1 cellular context compared by ENCODE assay signal in the genomic region with DNA sequence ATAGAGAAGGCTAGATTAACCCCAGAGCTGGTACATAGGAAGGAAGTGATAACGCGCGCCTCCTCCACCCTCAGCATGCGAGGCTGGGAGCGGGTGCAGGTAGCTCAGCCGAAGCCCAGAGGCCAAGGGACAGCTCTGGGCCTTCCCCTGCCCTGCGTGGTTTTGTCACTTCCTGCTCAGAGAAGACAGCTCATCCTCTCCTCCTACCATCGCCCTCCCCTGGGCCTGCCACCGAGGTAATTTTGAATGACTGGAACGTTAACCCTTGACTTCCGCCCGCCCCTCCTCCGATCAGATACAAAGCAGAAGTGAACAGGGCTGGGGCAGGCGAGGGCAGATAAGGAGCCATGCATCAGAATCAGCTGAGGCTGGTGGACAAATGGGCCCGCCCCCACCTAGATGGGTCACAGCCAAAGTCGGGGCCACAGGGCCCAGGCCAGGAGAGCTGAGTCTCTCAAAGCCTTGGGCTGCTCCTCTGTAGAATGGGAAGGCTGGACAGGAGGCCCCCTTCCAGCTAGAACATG.
TF ChIP-seq lines count a peak whose summit lies in the region.

No MANE protein-coding gene starts in this region.

TF ChIP-seq in GM12878, 131 proteins besides CTCF, POLR2A, EP300 and RAD21 (continues in another document):
- TF ChIP-seq, protein P1, sequence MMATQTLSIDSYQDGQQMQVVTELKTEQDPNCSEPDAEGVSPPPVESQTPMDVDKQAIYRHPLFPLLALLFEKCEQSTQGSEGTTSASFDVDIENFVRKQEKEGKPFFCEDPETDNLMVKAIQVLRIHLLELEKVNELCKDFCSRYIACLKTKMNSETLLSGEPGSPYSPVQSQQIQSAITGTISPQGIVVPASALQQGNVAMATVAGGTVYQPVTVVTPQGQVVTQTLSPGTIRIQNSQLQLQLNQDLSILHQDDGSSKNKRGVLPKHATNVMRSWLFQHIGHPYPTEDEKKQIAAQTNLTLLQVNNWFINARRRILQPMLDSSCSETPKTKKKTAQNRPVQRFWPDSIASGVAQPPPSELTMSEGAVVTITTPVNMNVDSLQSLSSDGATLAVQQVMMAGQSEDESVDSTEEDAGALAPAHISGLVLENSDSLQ (IDR thresholded peaks at IDR 0.05): peak; percentile 95
- TF ChIP-seq ZNF274 (IDR thresholded peaks at IDR 0.05; ENCODE audit: insufficient read depth, insufficient read length) (no peak), SREBF1 (IDR thresholded peaks at IDR 0.05; ENCODE audit: low read length) (no peak), YBX1 (IDR thresholded peaks at IDR 0.05) (no peak), IKZF1 (conservative IDR thresholded peaks at IDR 0.05) (peak; percentile 50; the same call in 1 of the 2 replicates), PAX8 (IDR thresholded peaks at IDR 0.05) (no peak), ASH2L (IDR thresholded peaks at IDR 0.05; ENCODE audit: borderline replicate concordance, low read depth) (no peak), IKZF2 (IDR thresholded peaks at IDR 0.05) (peak in 1 of 2 experiments; percentile 18; a peak in 1 of 4 replicates), CREB1 (IDR thresholded peaks at IDR 0.05; ENCODE audit: low read depth) (no peak), MXI1 (IDR thresholded peaks at IDR 0.05; ENCODE audit: low read depth, low read length) (peak; percentile 79), MYC (IDR thresholded peaks at IDR 0.05; ENCODE audit: insufficient read depth, insufficient read length, insufficient replicate concordance, low read length, severe bottlenecking) (no peak), PAX5 (IDR thresholded peaks at IDR 0.05; ENCODE audit: borderline replicate concordance, low read depth, low read length) (peak; percentile 64), RBBP5 (conservative IDR thresholded peaks at IDR 0.05) (no peak), MTA2 (IDR thresholded peaks at IDR 0.05; ENCODE audit: low read depth) (peak; percentile 47; the same call in 1 of the 2 replicates), ESRRA (IDR thresholded peaks at IDR 0.05; ENCODE audit: low read length) (no peak), SIN3A (IDR thresholded peaks at IDR 0.05; ENCODE audit: low read depth, low read length) (no peak), TARDBP (IDR thresholded peaks at IDR 0.05; ENCODE audit: borderline replicate concordance) (no peak), NFIC (IDR thresholded peaks at IDR 0.05; ENCODE audit: low read depth, low read length) (no peak), SRF (IDR thresholded peaks at IDR 0.05; ENCODE audit: low read depth in 2 of 2, low read length in 2 of 2) (0 out of 4 replicates have a peak, but pooled peaks of 1 of the 2 experiments have one; percentile 40), MEF2A (IDR thresholded peaks at IDR 0.05; ENCODE audit: insufficient read depth, low read depth, low read length) (peak; percentile 71; the same call in 1 of the 2 replicates), CHD4 (IDR thresholded peaks at IDR 0.05) (no peak), RELA (IDR thresholded peaks at IDR 0.05; ENCODE audit: borderline replicate concordance, partially characterized antibody) (peak; percentile 14)
- TF ChIP-seq, protein P2, sequence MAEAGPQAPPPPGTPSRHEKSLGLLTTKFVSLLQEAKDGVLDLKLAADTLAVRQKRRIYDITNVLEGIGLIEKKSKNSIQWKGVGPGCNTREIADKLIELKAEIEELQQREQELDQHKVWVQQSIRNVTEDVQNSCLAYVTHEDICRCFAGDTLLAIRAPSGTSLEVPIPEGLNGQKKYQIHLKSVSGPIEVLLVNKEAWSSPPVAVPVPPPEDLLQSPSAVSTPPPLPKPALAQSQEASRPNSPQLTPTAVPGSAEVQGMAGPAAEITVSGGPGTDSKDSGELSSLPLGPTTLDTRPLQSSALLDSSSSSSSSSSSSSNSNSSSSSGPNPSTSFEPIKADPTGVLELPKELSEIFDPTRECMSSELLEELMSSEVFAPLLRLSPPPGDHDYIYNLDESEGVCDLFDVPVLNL (IDR thresholded peaks at IDR 0.05; ENCODE audit: low read depth, low read length): peak; percentile 70; the same call in 1 of the 2 replicates
- TF ChIP-seq, protein P3, sequence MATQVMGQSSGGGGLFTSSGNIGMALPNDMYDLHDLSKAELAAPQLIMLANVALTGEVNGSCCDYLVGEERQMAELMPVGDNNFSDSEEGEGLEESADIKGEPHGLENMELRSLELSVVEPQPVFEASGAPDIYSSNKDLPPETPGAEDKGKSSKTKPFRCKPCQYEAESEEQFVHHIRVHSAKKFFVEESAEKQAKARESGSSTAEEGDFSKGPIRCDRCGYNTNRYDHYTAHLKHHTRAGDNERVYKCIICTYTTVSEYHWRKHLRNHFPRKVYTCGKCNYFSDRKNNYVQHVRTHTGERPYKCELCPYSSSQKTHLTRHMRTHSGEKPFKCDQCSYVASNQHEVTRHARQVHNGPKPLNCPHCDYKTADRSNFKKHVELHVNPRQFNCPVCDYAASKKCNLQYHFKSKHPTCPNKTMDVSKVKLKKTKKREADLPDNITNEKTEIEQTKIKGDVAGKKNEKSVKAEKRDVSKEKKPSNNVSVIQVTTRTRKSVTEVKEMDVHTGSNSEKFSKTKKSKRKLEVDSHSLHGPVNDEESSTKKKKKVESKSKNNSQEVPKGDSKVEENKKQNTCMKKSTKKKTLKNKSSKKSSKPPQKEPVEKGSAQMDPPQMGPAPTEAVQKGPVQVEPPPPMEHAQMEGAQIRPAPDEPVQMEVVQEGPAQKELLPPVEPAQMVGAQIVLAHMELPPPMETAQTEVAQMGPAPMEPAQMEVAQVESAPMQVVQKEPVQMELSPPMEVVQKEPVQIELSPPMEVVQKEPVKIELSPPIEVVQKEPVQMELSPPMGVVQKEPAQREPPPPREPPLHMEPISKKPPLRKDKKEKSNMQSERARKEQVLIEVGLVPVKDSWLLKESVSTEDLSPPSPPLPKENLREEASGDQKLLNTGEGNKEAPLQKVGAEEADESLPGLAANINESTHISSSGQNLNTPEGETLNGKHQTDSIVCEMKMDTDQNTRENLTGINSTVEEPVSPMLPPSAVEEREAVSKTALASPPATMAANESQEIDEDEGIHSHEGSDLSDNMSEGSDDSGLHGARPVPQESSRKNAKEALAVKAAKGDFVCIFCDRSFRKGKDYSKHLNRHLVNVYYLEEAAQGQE (IDR thresholded peaks at IDR 0.05; ENCODE audit: low read depth, low read length): no peak
- TF ChIP-seq, protein P4, sequence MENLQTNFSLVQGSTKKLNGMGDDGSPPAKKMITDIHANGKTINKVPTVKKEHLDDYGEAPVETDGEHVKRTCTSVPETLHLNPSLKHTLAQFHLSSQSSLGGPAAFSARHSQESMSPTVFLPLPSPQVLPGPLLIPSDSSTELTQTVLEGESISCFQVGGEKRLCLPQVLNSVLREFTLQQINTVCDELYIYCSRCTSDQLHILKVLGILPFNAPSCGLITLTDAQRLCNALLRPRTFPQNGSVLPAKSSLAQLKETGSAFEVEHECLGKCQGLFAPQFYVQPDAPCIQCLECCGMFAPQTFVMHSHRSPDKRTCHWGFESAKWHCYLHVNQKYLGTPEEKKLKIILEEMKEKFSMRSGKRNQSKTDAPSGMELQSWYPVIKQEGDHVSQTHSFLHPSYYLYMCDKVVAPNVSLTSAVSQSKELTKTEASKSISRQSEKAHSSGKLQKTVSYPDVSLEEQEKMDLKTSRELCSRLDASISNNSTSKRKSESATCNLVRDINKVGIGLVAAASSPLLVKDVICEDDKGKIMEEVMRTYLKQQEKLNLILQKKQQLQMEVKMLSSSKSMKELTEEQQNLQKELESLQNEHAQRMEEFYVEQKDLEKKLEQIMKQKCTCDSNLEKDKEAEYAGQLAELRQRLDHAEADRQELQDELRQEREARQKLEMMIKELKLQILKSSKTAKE (IDR thresholded peaks at IDR 0.05; ENCODE audit: low read depth, poor library complexity, severe bottlenecking): peak; percentile 9
- TF ChIP-seq, protein P5, sequence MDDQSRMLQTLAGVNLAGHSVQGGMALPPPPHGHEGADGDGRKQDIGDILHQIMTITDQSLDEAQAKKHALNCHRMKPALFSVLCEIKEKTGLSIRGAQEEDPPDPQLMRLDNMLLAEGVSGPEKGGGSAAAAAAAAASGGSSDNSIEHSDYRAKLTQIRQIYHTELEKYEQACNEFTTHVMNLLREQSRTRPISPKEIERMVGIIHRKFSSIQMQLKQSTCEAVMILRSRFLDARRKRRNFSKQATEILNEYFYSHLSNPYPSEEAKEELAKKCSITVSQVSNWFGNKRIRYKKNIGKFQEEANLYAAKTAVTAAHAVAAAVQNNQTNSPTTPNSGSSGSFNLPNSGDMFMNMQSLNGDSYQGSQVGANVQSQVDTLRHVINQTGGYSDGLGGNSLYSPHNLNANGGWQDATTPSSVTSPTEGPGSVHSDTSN (IDR thresholded peaks at IDR 0.05; ENCODE audit: insufficient replicate concordance, low read depth, low read length): peak; percentile 74
- TF ChIP-seq, protein P6, sequence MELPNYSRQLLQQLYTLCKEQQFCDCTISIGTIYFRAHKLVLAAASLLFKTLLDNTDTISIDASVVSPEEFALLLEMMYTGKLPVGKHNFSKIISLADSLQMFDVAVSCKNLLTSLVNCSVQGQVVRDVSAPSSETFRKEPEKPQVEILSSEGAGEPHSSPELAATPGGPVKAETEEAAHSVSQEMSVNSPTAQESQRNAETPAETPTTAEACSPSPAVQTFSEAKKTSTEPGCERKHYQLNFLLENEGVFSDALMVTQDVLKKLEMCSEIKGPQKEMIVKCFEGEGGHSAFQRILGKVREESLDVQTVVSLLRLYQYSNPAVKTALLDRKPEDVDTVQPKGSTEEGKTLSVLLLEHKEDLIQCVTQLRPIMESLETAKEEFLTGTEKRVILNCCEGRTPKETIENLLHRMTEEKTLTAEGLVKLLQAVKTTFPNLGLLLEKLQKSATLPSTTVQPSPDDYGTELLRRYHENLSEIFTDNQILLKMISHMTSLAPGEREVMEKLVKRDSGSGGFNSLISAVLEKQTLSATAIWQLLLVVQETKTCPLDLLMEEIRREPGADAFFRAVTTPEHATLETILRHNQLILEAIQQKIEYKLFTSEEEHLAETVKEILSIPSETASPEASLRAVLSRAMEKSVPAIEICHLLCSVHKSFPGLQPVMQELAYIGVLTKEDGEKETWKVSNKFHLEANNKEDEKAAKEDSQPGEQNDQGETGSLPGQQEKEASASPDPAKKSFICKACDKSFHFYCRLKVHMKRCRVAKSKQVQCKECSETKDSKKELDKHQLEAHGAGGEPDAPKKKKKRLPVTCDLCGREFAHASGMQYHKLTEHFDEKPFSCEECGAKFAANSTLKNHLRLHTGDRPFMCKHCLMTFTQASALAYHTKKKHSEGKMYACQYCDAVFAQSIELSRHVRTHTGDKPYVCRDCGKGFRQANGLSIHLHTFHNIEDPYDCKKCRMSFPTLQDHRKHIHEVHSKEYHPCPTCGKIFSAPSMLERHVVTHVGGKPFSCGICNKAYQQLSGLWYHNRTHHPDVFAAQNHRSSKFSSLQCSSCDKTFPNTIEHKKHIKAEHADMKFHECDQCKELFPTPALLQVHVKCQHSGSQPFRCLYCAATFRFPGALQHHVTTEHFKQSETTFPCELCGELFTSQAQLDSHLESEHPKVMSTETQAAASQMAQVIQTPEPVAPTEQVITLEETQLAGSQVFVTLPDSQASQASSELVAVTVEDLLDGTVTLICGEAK (IDR thresholded peaks at IDR 0.05; ENCODE audit: borderline replicate concordance): peak; percentile 72; the same call in 1 of the 2 replicates
- TF ChIP-seq, protein P7, sequence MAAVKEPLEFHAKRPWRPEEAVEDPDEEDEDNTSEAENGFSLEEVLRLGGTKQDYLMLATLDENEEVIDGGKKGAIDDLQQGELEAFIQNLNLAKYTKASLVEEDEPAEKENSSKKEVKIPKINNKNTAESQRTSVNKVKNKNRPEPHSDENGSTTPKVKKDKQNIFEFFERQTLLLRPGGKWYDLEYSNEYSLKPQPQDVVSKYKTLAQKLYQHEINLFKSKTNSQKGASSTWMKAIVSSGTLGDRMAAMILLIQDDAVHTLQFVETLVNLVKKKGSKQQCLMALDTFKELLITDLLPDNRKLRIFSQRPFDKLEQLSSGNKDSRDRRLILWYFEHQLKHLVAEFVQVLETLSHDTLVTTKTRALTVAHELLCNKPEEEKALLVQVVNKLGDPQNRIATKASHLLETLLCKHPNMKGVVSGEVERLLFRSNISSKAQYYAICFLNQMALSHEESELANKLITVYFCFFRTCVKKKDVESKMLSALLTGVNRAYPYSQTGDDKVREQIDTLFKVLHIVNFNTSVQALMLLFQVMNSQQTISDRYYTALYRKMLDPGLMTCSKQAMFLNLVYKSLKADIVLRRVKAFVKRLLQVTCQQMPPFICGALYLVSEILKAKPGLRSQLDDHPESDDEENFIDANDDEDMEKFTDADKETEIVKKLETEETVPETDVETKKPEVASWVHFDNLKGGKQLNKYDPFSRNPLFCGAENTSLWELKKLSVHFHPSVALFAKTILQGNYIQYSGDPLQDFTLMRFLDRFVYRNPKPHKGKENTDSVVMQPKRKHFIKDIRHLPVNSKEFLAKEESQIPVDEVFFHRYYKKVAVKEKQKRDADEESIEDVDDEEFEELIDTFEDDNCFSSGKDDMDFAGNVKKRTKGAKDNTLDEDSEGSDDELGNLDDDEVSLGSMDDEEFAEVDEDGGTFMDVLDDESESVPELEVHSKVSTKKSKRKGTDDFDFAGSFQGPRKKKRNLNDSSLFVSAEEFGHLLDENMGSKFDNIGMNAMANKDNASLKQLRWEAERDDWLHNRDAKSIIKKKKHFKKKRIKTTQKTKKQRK (IDR thresholded peaks at IDR 0.05; ENCODE audit: low read depth, low read length): no peak
- TF ChIP-seq, protein P8, sequence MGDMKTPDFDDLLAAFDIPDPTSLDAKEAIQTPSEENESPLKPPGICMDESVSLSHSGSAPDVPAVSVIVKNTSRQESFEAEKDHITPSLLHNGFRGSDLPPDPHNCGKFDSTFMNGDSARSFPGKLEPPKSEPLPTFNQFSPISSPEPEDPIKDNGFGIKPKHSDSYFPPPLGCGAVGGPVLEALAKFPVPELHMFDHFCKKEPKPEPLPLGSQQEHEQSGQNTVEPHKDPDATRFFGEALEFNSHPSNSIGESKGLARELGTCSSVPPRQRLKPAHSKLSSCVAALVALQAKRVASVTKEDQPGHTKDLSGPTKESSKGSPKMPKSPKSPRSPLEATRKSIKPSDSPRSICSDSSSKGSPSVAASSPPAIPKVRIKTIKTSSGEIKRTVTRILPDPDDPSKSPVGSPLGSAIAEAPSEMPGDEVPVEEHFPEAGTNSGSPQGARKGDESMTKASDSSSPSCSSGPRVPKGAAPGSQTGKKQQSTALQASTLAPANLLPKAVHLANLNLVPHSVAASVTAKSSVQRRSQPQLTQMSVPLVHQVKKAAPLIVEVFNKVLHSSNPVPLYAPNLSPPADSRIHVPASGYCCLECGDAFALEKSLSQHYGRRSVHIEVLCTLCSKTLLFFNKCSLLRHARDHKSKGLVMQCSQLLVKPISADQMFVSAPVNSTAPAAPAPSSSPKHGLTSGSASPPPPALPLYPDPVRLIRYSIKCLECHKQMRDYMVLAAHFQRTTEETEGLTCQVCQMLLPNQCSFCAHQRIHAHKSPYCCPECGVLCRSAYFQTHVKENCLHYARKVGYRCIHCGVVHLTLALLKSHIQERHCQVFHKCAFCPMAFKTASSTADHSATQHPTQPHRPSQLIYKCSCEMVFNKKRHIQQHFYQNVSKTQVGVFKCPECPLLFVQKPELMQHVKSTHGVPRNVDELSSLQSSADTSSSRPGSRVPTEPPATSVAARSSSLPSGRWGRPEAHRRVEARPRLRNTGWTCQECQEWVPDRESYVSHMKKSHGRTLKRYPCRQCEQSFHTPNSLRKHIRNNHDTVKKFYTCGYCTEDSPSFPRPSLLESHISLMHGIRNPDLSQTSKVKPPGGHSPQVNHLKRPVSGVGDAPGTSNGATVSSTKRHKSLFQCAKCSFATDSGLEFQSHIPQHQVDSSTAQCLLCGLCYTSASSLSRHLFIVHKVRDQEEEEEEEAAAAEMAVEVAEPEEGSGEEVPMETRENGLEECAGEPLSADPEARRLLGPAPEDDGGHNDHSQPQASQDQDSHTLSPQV (IDR thresholded peaks at IDR 0.05): no peak
- TF ChIP-seq, protein P9, sequence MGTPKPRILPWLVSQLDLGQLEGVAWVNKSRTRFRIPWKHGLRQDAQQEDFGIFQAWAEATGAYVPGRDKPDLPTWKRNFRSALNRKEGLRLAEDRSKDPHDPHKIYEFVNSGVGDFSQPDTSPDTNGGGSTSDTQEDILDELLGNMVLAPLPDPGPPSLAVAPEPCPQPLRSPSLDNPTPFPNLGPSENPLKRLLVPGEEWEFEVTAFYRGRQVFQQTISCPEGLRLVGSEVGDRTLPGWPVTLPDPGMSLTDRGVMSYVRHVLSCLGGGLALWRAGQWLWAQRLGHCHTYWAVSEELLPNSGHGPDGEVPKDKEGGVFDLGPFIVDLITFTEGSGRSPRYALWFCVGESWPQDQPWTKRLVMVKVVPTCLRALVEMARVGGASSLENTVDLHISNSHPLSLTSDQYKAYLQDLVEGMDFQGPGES (IDR thresholded peaks at IDR 0.05): no peak
